19 cellular contexts compared by ENCODE assay signal in the genomic region with DNA sequence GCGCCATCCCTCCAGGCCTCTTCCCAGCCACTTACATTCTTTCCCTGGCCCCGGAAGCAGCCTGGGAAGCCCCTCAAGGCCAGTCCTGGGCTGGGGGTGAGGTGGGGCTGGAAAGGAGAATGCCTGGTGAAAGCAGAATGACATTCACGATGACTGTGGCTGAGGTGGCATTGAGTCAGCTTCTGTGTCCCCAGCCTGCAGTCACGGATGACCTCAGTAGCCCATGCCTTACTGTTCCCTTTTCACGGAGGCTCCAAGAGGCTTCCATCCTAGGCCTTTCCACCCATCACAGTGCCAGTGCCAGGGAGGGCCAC. TPM values are rescaled to one million over a fixed set of nuclear protein-coding genes. Genes with fewer than 3 reads are reported as not detected.
DNase-seq lines count a peak whose midpoint lies in the region; ATAC-seq, FAIRE-seq and TF ChIP-seq lines count a peak whose summit lies in the region.
"Had no signal": no experiment of that assay in that cellular context is flagged by ENCODE, and none has a peak within 500 bp of the region (broad histone marks: within the 10 kb centered on the region; RNA-seq: fewer than 3 reads in every experiment).

No MANE protein-coding gene starts in this region.

- peak overlapping the region; percentile 60; the same call in 1 of the 2 replicates for H3K18ac ChIP-seq in H1 (ENCODE audit: extremely low read depth, low read length)

- no peak overlapping the region for H4K91ac ChIP-seq in H1 (replicated peaks; ENCODE audit: insufficient read length, low read length)

- no peak overlapping the region for H2BK120ac ChIP-seq in H1 (replicated peaks; ENCODE audit: low read depth, low read length)

- TF ChIP-seq POLR2A in H1 (IDR thresholded peaks at IDR 0.05; ENCODE audit: control extremely low read depth in 1 of 2, low read depth in 2 of 2, low read length in 2 of 2), result no peak

- H3K9me3 ChIP-seq in ES-I3 (ENCODE audit: control insufficient read depth, insufficient read depth, low read length) (no peaks in the 10 kb centered on the region), H1 (ENCODE audit: insufficient read depth in 2 of 2, low read depth in 1 of 2, low read length in 1 of 2) (no peaks in the 10 kb centered on the region), osteoblast (ENCODE audit: low read depth, low read length) (no peaks in the 10 kb centered on the region)
- H3K9me3 ChIP-seq: BLaER1, Peyer's patch had no signal

- H2BK15ac ChIP-seq in H1 (ENCODE audit: low read length), result peak overlapping the region; percentile 18; the same call in 1 of the 2 replicates

- ATAC-seq in GM18517 (IDR thresholded peaks at IDR 0.05; ENCODE audit: unreplicated experiment), result no peak
- ATAC-seq: GM12878 had no signal

- TF ChIP-seq CTCF in H1 (IDR thresholded peaks at IDR 0.05; ENCODE audit: control extremely low read depth in 1 of 3, insufficient read depth in 1 of 3, low read depth in 1 of 3, low read length in 3 of 3) (no peak), osteoblast (IDR thresholded peaks at IDR 0.05; ENCODE audit: extremely low read depth, low read depth, low read length) (no peak)

- no peak overlapping the region for H3K27ac ChIP-seq in H1 (ENCODE audit: low read depth, low read length)
- no peak overlapping the region for H3K27ac ChIP-seq in osteoblast (ENCODE audit: low read depth, low read length)
- H3K27ac ChIP-seq: BLaER1, Peyer's patch had no signal

- 50% methylated on average over 5 of the region's 5 CpGs; no CpG with 5 or more reads in 1 of the 2 experiments for WGBS in H1 (ENCODE audit: extremely low coverage in 1 of 2, insufficient coverage in 1 of 2, insufficient read length in 1 of 2, insufficient replicate concordance in 2 of 2, low coverage in 1 of 2, low lambda C conversion rate in 2 of 2, missing lambda C conversion rate in 1 of 2), 2 experiments

- 0 out of 2 replicates have a peak overlapping the region, but pooled peaks have one; percentile 10 for H2AFZ ChIP-seq in H1 (ENCODE audit: low read length)
- H2AFZ ChIP-seq in osteoblast (ENCODE audit: low read length), result no peak overlapping the region

- no peak overlapping the region for H4K5ac ChIP-seq in H1 (ENCODE audit: insufficient read length, low read depth, low read length)

- H3K36me3 ChIP-seq in ES-I3 (ENCODE audit: insufficient read depth, low read length) (no peaks in the 10 kb centered on the region), H1 (ENCODE audit: control insufficient read depth in 2 of 4, insufficient read depth in 4 of 4, low read length in 3 of 4) (peaks cover 0 to 3% (median 0%) of the 10 kb centered on the region in 4 experiments; a peak in 1 of 8 replicates), osteoblast (ENCODE audit: insufficient read depth, low read length) (no peaks in the 10 kb centered on the region)
- H3K36me3 ChIP-seq: BLaER1, Peyer's patch had no signal

- H3K4me3 ChIP-seq in H1 (ENCODE audit: extremely low read depth in 1 of 4, insufficient read depth in 2 of 4, low read depth in 3 of 4, low read length in 4 of 4) (peak overlapping the region in 3 of 4 experiments; percentile 15 to 58 (median 29); a peak in 3 of 8 replicates), osteoblast (ENCODE audit: insufficient read depth, low read length) (no peak overlapping the region)
- H3K4me3 ChIP-seq: BLaER1, GM12878, Peyer's patch had no signal

- H3K79me2 ChIP-seq in H1 (ENCODE audit: control insufficient read depth in 1 of 2, insufficient read depth in 2 of 2, low read length in 2 of 2) (no peaks in the 10 kb centered on the region), osteoblast (ENCODE audit: insufficient read depth, low read length) (no peaks in the 10 kb centered on the region)

- H3K4me2 ChIP-seq in H1 (ENCODE audit: insufficient read depth in 1 of 2, low read depth in 2 of 2, low read length in 2 of 2) (peak overlapping the region; percentile 62), osteoblast (ENCODE audit: insufficient read depth, low read length) (no peak overlapping the region)
- H3K4me2 ChIP-seq: BLaER1 had no signal

- no peak overlapping the region for H2BK20ac ChIP-seq in H1 (ENCODE audit: low read length)

- H3K23ac ChIP-seq in H1 (ENCODE audit: insufficient read length), result no peak overlapping the region

- H3K27me3 ChIP-seq in H1 (replicated peaks in 1 of 4; ENCODE audit: control insufficient read depth in 3 of 4, extremely low read depth in 1 of 4, insufficient read depth in 3 of 4, low read length in 3 of 4) (peaks cover 66 to 80% (median 76%) of the 10 kb centered on the region in 4 experiments), osteoblast (ENCODE audit: insufficient read depth, low read length) (peaks cover 62% of the 10 kb centered on the region)

- peak overlapping the region; percentile 32; the same call in 1 of the 2 replicates for H3K9ac ChIP-seq in ES-I3 (ENCODE audit: low read depth, low read length)
- H3K9ac ChIP-seq in H1 (replicated peaks in 1 of 4; ENCODE audit: extremely low read depth in 1 of 4, low read depth in 3 of 4, low read length in 3 of 4), result no peak overlapping the region
- H3K9ac ChIP-seq: BLaER1 had no signal

- peak overlapping the region; percentile 19 for H3K4ac ChIP-seq in H1 (replicated peaks; ENCODE audit: insufficient read length, low read depth, low read length)

- no peak for TF ChIP-seq RAD21 in H1 (IDR thresholded peaks at IDR 0.05 in 1 of 2, conservative IDR thresholded peaks at IDR 0.05 in 1 of 2; ENCODE audit: low read depth in 2 of 2, low read length in 2 of 2)

- H3K4me1 ChIP-seq in ES-I3 (ENCODE audit: insufficient read depth, low read length) (no peaks in the 10 kb centered on the region), H1 (replicated peaks in 1 of 4; ENCODE audit: control insufficient read depth in 3 of 4, insufficient read depth in 4 of 4, low read length in 3 of 4) (peaks cover 0 to 35% (median 21%) of the 10 kb centered on the region in 4 experiments; a peak in 6 of 7 replicates), osteoblast (ENCODE audit: insufficient read depth, low read length) (no peaks in the 10 kb centered on the region)
- H3K4me1 ChIP-seq: BLaER1 had no signal

- H3K79me1 ChIP-seq in H1 (ENCODE audit: low read depth, low read length), result no peaks in the 10 kb centered on the region

- no peak overlapping the region for H3K56ac ChIP-seq in H1 (replicated peaks; ENCODE audit: insufficient read length, low read depth, low read length)

- H3K14ac ChIP-seq in H1 (ENCODE audit: insufficient read length), result no peak overlapping the region

- POLR2A ChIA-PET in H1 (lab: Charles Lee; ENCODE audit: partially characterized antibody), result interaction anchor here (2.6 kb wide), 1 partner anchor 15 kb away, joined by 8 read pairs; no protein-coding TSS in a partner anchor

- no peak overlapping the region for H4K8ac ChIP-seq in H1 (ENCODE audit: extremely low read depth, insufficient read depth, low read length)

- DNase-seq in M059J (ENCODE audit: low read depth) (peak; percentile 31), H1 (ENCODE audit: low read depth in 1 of 2, low spot score in 2 of 2) (no peak), osteoblast (ENCODE audit: insufficient read length, low spot score, missing footprints) (peak; percentile 84), NCI-H69 (lab: John Stamatoyannopoulos, UW) (no peak)
- no peak for DNase-seq in stimulated activated naive CD4-positive, alpha-beta T cell treated with Interleukin-2 at 50 U/mL for 16 hours (lab: John Stamatoyannopoulos, UW)
- DNase-seq: DMS153, KG1, NCI-H1105, NCI-H187, NCI-H2171, NCI-H446 treated with DMSO at 0.1 percent for 48 hours, NCI-H774, Peyer's patch had no signal

- FAIRE-seq in H1 (lab: Jason Lieb, UNC), result no peak
- FAIRE-seq: GM12878, HTR-8/SVneo had no signal

- H2BK5ac ChIP-seq in H1 (ENCODE audit: low read depth, low read length), result no peak overlapping the region; the same call in 1 of the 2 replicates

- no peak overlapping the region for H2AK5ac ChIP-seq in H1 (ENCODE audit: low read depth, low read length)

- CTCF ChIA-PET in H1 (lab: Charles Lee; ENCODE audit: partially characterized antibody), result interaction anchor here (0.6 to 6.0 kb wide), 2 partner anchors 13 to 25 kb away, joined by 3 to 53 read pairs; no protein-coding TSS in a partner anchor

- TF ChIP-seq EP300 in H1 (IDR thresholded peaks at IDR 0.05; ENCODE audit: borderline replicate concordance in 1 of 2, low read depth in 2 of 2, low read length in 2 of 2), result no peak

- H2BK12ac ChIP-seq in H1 (ENCODE audit: low read depth, low read length), result 0 out of 2 replicates have a peak overlapping the region, but pooled peaks have one; percentile 33

- H4K20me1 ChIP-seq in H1 (replicated peaks in 1 of 2; ENCODE audit: control insufficient read depth in 1 of 2, insufficient read depth in 2 of 2, low read length in 2 of 2), result peaks cover 7 to 15% of the 10 kb centered on the region in 2 experiments
- no peaks in the 10 kb centered on the region for H4K20me1 ChIP-seq in osteoblast (ENCODE audit: insufficient read depth, low read length)

- H3K23me2 ChIP-seq in H1 (ENCODE audit: low read depth, low read length), result peaks cover 9% of the 10 kb centered on the region; the same call in 1 of the 2 replicates

TF ChIP-seq in H1, 55 proteins besides CTCF, POLR2A, EP300 and RAD21 (continues in another document):
- no peak for TF ChIP-seq NRF1 (IDR thresholded peaks at IDR 0.05; ENCODE audit: low read depth, low read length)
- TF ChIP-seq SP4 (IDR thresholded peaks at IDR 0.05; ENCODE audit: low read length), result no peak

RNA-seq across cellular contexts. Expression of a gene that starts 2.7 kb away (rescaled TPM):
- not detected in 2 replicates for total RNA-seq in M059J (2014; rRNA removed; shearing (Covaris generic))
- total RNA-seq in H1 (2021; fragmentation: NEBNext Ultra II Directional; extraction: Animal tissue kit (Norgen Biotek cat#: 25700)), result 0.13 and 0.22 TPM in 2 replicates
- 0.14 and 0.20 TPM in 2 replicates for polyA plus RNA-seq in H1 (2011; rRNA removed)
- 0.08 TPM for polyA plus RNA-seq in H1 (2011; cell fraction: cytosol; rRNA removed)
- 0.26 TPM for polyA plus RNA-seq in H1 (2011; cell fraction: nucleus; rRNA removed)
- 0.11 to 0.19 TPM (median 0.13 TPM) in 3 of 4 replicates, not detected in the other for polyA plus RNA-seq in H1 (2012, experiment 1 of 2)
- polyA plus RNA-seq in H1 (2012, experiment 2 of 2), result 0.14 TPM
- 0.02 TPM for polyA plus RNA-seq in H1 (2013, experiment 1 of 2)
- polyA plus RNA-seq in H1 (2013, experiment 2 of 2), result 0.06 TPM
- polyA minus RNA-seq in H1 (2011; rRNA and poly(A)+ RNA removed), result 0.07 TPM in 1 of 2 replicates, not detected in the other
- not detected for polyA minus RNA-seq in H1 (2011; cell fraction: cytosol; rRNA and poly(A)+ RNA removed)
- not detected for polyA minus RNA-seq in H1 (2011; cell fraction: nucleus; rRNA and poly(A)+ RNA removed)
- not detected in 2 replicates for total RNA-seq in osteoblast
- total RNA-seq: G401, GM12878 had no signal
- polyA plus RNA-seq: GM12878 had no signal

RNA-seq across cellular contexts. Expression of a gene that starts 26.5 kb away (rescaled TPM):
- total RNA-seq in M059J (2014; rRNA removed; shearing (Covaris generic)), result 27.4 and 44.1 TPM in 2 replicates
- total RNA-seq in H1 (2021; fragmentation: NEBNext Ultra II Directional; extraction: Animal tissue kit (Norgen Biotek cat#: 25700)), result 84.3 and 93.6 TPM in 2 replicates
- polyA plus RNA-seq in H1 (2011; rRNA removed), result 39.3 and 47.8 TPM in 2 replicates
- polyA plus RNA-seq in H1 (2011; cell fraction: cytosol; rRNA removed), result 67.9 TPM
- 45.9 TPM for polyA plus RNA-seq in H1 (2011; cell fraction: nucleus; rRNA removed)
- polyA plus RNA-seq in H1 (2012, experiment 1 of 2), result 65.5 to 78.6 TPM (median 69.6 TPM) in 4 replicates
- 24.0 TPM for polyA plus RNA-seq in H1 (2012, experiment 2 of 2)
- 34.7 TPM for polyA plus RNA-seq in H1 (2013, experiment 1 of 2)
- 33.1 TPM for polyA plus RNA-seq in H1 (2013, experiment 2 of 2)
- 96.3 and 109 TPM in 2 replicates for polyA minus RNA-seq in H1 (2011; rRNA and poly(A)+ RNA removed)
- 41.5 TPM for polyA minus RNA-seq in H1 (2011; cell fraction: cytosol; rRNA and poly(A)+ RNA removed)
- polyA minus RNA-seq in H1 (2011; cell fraction: nucleus; rRNA and poly(A)+ RNA removed), result 62.0 TPM
- total RNA-seq in osteoblast, result 18.6 and 22.1 TPM in 2 replicates

Comparison
In these comparisons a context has a peak if more than half of its experiments do, and no peak if none do; other contexts are left out.
1. DNase-seq: peak in M059J (single experiment) and osteoblast (single experiment); none in H1 (0 of 2), stimulated activated naive CD4-positive, alpha-beta T cell treated with Interleukin-2 at 50 U/mL for 16 hours (single experiment) and NCI-H69 (single experiment).